8 cellular contexts compared by ENCODE assay signal in genomic region chr18:74147779-74148542, GRCh38. TPM values are rescaled to one million over a fixed set of nuclear protein-coding genes. Genes with fewer than 3 reads are reported as not detected.
DNase-seq lines count a peak whose midpoint lies in the region; ATAC-seq and TF ChIP-seq lines count a peak whose summit lies in the region.

Gene FBXO15 (minus strand): TSS chr18:74147834. CDS start chr18:74147785, 49 bp downstream.
Gene TIMM21 (plus strand): TSS chr18:74148523. CDS start chr18:74148809, 286 bp downstream.

- peak within 1 kb of the TSS; percentile 92 to 98 for H3K4me3 Mint-ChIP-seq in activated T-cell treated with anti-CD3 and anti-CD28 coated beads, Interleukin-2, amount 50 U/mL, for 72 hours

- no peaks in the 10 kb centered on the region for H4K20me1 ChIP-seq in KMS-11 (ENCODE audit: insufficient read depth)

- peaks cover 5 to 6% of the 10 kb centered on the region in 2 donors for H3K36me3 Mint-ChIP-seq in activated T-cell treated with anti-CD3 and anti-CD28 coated beads, Interleukin-2, amount 50 U/mL, for 72 hours (ENCODE audit: insufficient read depth in 2 of 2)

- H3K27me3 ChIP-seq in KMS-11 (ENCODE audit: insufficient read depth, low read depth) (no peaks in the 10 kb centered on the region), Panc1 (ENCODE audit: control insufficient read depth, insufficient read depth, low read length) (peaks cover 7% of the 10 kb centered on the region; the same call in 1 of the 2 replicates), mucosa of stomach (ENCODE audit: control insufficient read depth, insufficient read depth, low read length) (no peaks in the 10 kb centered on the region)

- H3K36me3 ChIP-seq in KMS-11 (ENCODE audit: insufficient read depth) (no peaks in the 10 kb centered on the region), Panc1 (ENCODE audit: control insufficient read depth, insufficient read depth, low read length) (no peaks in the 10 kb centered on the region; the same call in 1 of the 2 replicates), mucosa of stomach (ENCODE audit: control insufficient read depth, insufficient read depth, low read length) (no peaks in the 10 kb centered on the region)

- no TSS peak for BruUV-seq in Panc1 (replicated peaks; lab: Mats Ljungman, UMichigan)

- ATAC-seq in GM21786 (IDR thresholded peaks at IDR 0.05; ENCODE audit: unreplicated experiment): peak; percentile 89
- peak; percentile 98 for ATAC-seq in Panc1
- ATAC-seq in activated T-cell treated with anti-CD3 and anti-CD28 coated beads, Interleukin-2, amount 50 U/mL, for 72 hours (replicated peaks in 1 of 2): peak; percentile 90 to 91
- peak; percentile 98 for ATAC-seq in esophagus mucosa

- intact Hi-C loops in Panc1 (cut with micrococcal nuclease; ENCODE audit: unreplicated experiment): no loop called here

- in situ Hi-C loops in Panc1 (cut with HindIII; ENCODE audit: low pct_unique_long_range_greater_than_20kb, low sequenced_read_pairs): no loop called here

- POLR2A ChIA-PET in Panc1 (lab: Charles Lee): no interaction called here

- no peak within 1 kb of the TSS for H3K4me3 ChIP-seq in KMS-11 (IDR thresholded peaks at IDR 0.05; ENCODE audit: insufficient read depth, low read depth, low read length)
- H3K4me3 ChIP-seq in Panc1 (ENCODE audit: low read depth in 2 of 2, low read length in 2 of 2): peak within 1 kb of the TSS; percentile 92 to 99
- H3K4me3 ChIP-seq in mucosa of stomach (ENCODE audit: low read length): peak within 1 kb of the TSS; percentile 73

- H3K4me1 Mint-ChIP-seq in activated T-cell treated with anti-CD3 and anti-CD28 coated beads, Interleukin-2, amount 50 U/mL, for 72 hours (ENCODE audit: low read depth): peaks cover 54% of the 10 kb centered on the region

- peak within 1 kb of the TSS; percentile 66 for H3K27ac ChIP-seq in KMS-11
- peak within 1 kb of the TSS; percentile 100 for H3K27ac ChIP-seq in Panc1 (ENCODE audit: low read length)

- H3K4me1 ChIP-seq in KMS-11 (ENCODE audit: low read depth, poor library complexity, severe bottlenecking) (peaks cover 25% of the 10 kb centered on the region), Panc1 (ENCODE audit: control insufficient read depth, insufficient read depth, low read length) (peaks cover 19% of the 10 kb centered on the region), mucosa of stomach (ENCODE audit: control insufficient read depth, insufficient read depth, low read length) (peaks cover 6% of the 10 kb centered on the region)

- no peak for TF ChIP-seq CTCF in KMS-11 (conservative IDR thresholded peaks at IDR 0.05; ENCODE audit: low read depth, low read length)
- no peak for TF ChIP-seq CTCF in Panc1 (IDR thresholded peaks at IDR 0.05)

- peaks cover 46% of the 10 kb centered on the region for H3K79me2 ChIP-seq in KMS-11 (ENCODE audit: insufficient read depth, low read depth)

- CTCF ChIA-PET in Panc1 (lab: Charles Lee): no interaction called here

- DNase-seq in DMS79 treated with DMSO at 0.1 percent for 48 hours (lab: John Stamatoyannopoulos, UW) (peak; percentile 94), Panc1 (ENCODE audit: low read depth, low spot score) (peak; percentile 99)
- DNase-seq in activated T-cell treated with anti-CD3 and anti-CD28 coated beads, Interleukin-2, amount 50 U/mL, for 72 hours: peak; percentile 96
- DNase-seq in stimulated activated CD8-positive, alpha-beta memory T cell treated with anti-CD3 and anti-CD28 coated beads, Interleukin-4, amount 100 ng/mL, for 48 hours: peak; percentile 97

- H3K27me3 Mint-ChIP-seq in activated T-cell treated with anti-CD3 and anti-CD28 coated beads, Interleukin-2, amount 50 U/mL, for 72 hours (ENCODE audit: low read depth): no peaks in the 10 kb centered on the region

- no peaks in the 10 kb centered on the region for H3K9me3 ChIP-seq in Panc1 (ENCODE audit: control insufficient read depth, insufficient read depth, low read depth, low read length)
- no peaks in the 10 kb centered on the region for H3K9me3 ChIP-seq in mucosa of stomach (ENCODE audit: control insufficient read depth, low read length)

- peak within 1 kb of the TSS; percentile 99 for H3K27ac Mint-ChIP-seq in activated T-cell treated with anti-CD3 and anti-CD28 coated beads, Interleukin-2, amount 50 U/mL, for 72 hours

- H3K9me3 Mint-ChIP-seq in activated T-cell treated with anti-CD3 and anti-CD28 coated beads, Interleukin-2, amount 50 U/mL, for 72 hours: no peaks in the 10 kb centered on the region

- H2AFZ ChIP-seq in KMS-11 (ENCODE audit: low read depth): peak within 1 kb of the TSS; percentile 75

- H3K4me2 ChIP-seq in KMS-11: peak within 1 kb of the TSS; percentile 76

- H3K9ac ChIP-seq in KMS-11 (peak within 1 kb of the TSS; percentile 87), mucosa of stomach (ENCODE audit: low read length) (peak within 1 kb of the TSS; percentile 74)

RNA-seq across cellular contexts. Expression of gene FBXO15, which starts in this region (rescaled TPM):
- total RNA-seq in Panc1 (2021; ENCODE audit: unreplicated experiment): 1.9 TPM
- polyA plus RNA-seq in Panc1 (2012; ENCODE audit: insufficient read length): 2.2 TPM
- total RNA-seq in activated T-cell treated with anti-CD3 and anti-CD28 coated beads, Interleukin-2, amount 50 U/mL, for 72 hours: 1 to 10 TPM; 1.0 to 2.1 TPM
- total RNA-seq in esophagus mucosa: 0.76 TPM

RNA-seq across cellular contexts. Expression of gene TIMM21, which starts in this region (rescaled TPM):
- total RNA-seq in Panc1 (2021; ENCODE audit: unreplicated experiment): 82.0 TPM
- polyA plus RNA-seq in Panc1 (2012; ENCODE audit: insufficient read length): 52.9 TPM
- 10 to 100 TPM; 23.9 to 25.8 TPM for total RNA-seq in activated T-cell treated with anti-CD3 and anti-CD28 coated beads, Interleukin-2, amount 50 U/mL, for 72 hours
- 23.2 TPM for total RNA-seq in esophagus mucosa
